In genomic region chr17:76493505-76494167, GRCh38 we compare ENCODE assay signal across 7 cellular contexts. TPM values are rescaled to one million over a fixed set of nuclear protein-coding genes. Genes with fewer than 3 reads are reported as not detected.
A peak's percentile ranks its signal among the peaks of the same experiment; 100 is the strongest.
DNase-seq lines count a peak whose midpoint lies in the region; ATAC-seq and TF ChIP-seq lines count a peak whose summit lies in the region.

No MANE protein-coding gene starts in this region.

- H3K4me2 ChIP-seq in PC-3 (ENCODE audit: low read length): peak overlapping the region; percentile 8; the same call in 1 of the 2 replicates

- H3K79me2 ChIP-seq in PC-3 (ENCODE audit: low read length): peaks cover 26% of the 10 kb centered on the region

- H3K9ac ChIP-seq in PC-3 (ENCODE audit: low read length): no peak overlapping the region

- no peaks in the 10 kb centered on the region for H3K36me3 ChIP-seq in PC-3 (ENCODE audit: low read depth, low read length)

- TF ChIP-seq CTCF in PC-3 (conservative IDR thresholded peaks at IDR 0.05; ENCODE audit: low read depth, low read length) (no peak), endothelial cell (IDR thresholded peaks at IDR 0.05; ENCODE audit: unreplicated experiment) (no peak)

- DNase-seq in PC-3: no peak
- no peak for DNase-seq in endothelial cell (ENCODE audit: low spot score)
- no peak for DNase-seq in NCI-H146 treated with DMSO at 0.1 percent for 48 hours (lab: John Stamatoyannopoulos, UW; ENCODE audit: unreplicated experiment)
- DNase-seq in NCI-H82 treated with DMSO at 0.1 percent for 48 hours (lab: John Stamatoyannopoulos, UW; ENCODE audit: unreplicated experiment): no peak
- no peak for DNase-seq in MV-4-11 (lab: John Stamatoyannopoulos, UW)

- no peaks in the 10 kb centered on the region for H3K9me2 ChIP-seq in PC-3 (replicated peaks; ENCODE audit: low read length)

- no peaks in the 10 kb centered on the region for H3K9me3 ChIP-seq in PC-3 (ENCODE audit: low read length)

- no peaks in the 10 kb centered on the region for H3K27me3 ChIP-seq in PC-3 (ENCODE audit: low read length)

- H3K27ac Mint-ChIP-seq in endothelial cell (ENCODE audit: unreplicated experiment): no peak overlapping the region
- H3K27ac Mint-ChIP-seq in stimulated activated memory B cell treated with anti-CD40 and anti-IgM and Interleukin-4, amounts not matched to agents 10 μg/mL and 1 μg/mL and 100 μg/mL, for 72 hours: peak overlapping the region; percentile 96

- no peak overlapping the region for H2AFZ ChIP-seq in PC-3 (ENCODE audit: low read length)

- H3F3A ChIP-seq in PC-3 (ENCODE audit: low read length, unreplicated experiment): no peaks in the 10 kb centered on the region

- H3K4me1 ChIP-seq in PC-3 (ENCODE audit: insufficient read depth, low read length): peaks cover 24% of the 10 kb centered on the region

- H3K27me3 Mint-ChIP-seq in endothelial cell (ENCODE audit: unreplicated experiment): peaks cover 12% of the 10 kb centered on the region
- H3K27me3 Mint-ChIP-seq in stimulated activated memory B cell treated with anti-CD40 and anti-IgM and Interleukin-4, amounts not matched to agents 10 μg/mL and 1 μg/mL and 100 μg/mL, for 72 hours: no peaks in the 10 kb centered on the region

- POLR2A ChIA-PET in PC-3 (lab: Charles Lee; ENCODE audit: unreplicated experiment): no interaction called here

- intact Hi-C loops in PC-3 (cut with micrococcal nuclease): no loop called here

- no peak overlapping the region for H3K4me3 ChIP-seq in PC-3 (ENCODE audit: low read length)

- ATAC-seq in GM21423 (IDR thresholded peaks at IDR 0.05; ENCODE audit: unreplicated experiment) (peak; percentile 3), PC-3 (no peak)
- ATAC-seq in stimulated activated memory B cell treated with anti-CD40 and anti-IgM and Interleukin-4, amounts not matched to agents 10 μg/mL and 1 μg/mL and 100 μg/mL, for 72 hours: peak; percentile 1

- peak overlapping the region; percentile 32; the same call in 1 of the 2 replicates for H3K27ac ChIP-seq in PC-3 (ENCODE audit: low read length)

- H3K9me3 Mint-ChIP-seq in endothelial cell (ENCODE audit: unreplicated experiment): no peaks in the 10 kb centered on the region
- H3K9me3 Mint-ChIP-seq in stimulated activated memory B cell treated with anti-CD40 and anti-IgM and Interleukin-4, amounts not matched to agents 10 μg/mL and 1 μg/mL and 100 μg/mL, for 72 hours: no peaks in the 10 kb centered on the region

- peak overlapping the region; percentile 29 for H3K4me3 Mint-ChIP-seq in endothelial cell (ENCODE audit: unreplicated experiment)
- peak overlapping the region; percentile 76 for H3K4me3 Mint-ChIP-seq in stimulated activated memory B cell treated with anti-CD40 and anti-IgM and Interleukin-4, amounts not matched to agents 10 μg/mL and 1 μg/mL and 100 μg/mL, for 72 hours

- BruUV-seq in PC-3 (replicated peaks; lab: Mats Ljungman, UMichigan): no TSS peak

- CTCF ChIA-PET in PC-3 (lab: Charles Lee): no interaction called here

- H3K4me1 Mint-ChIP-seq in endothelial cell (ENCODE audit: unreplicated experiment): peaks cover 35% of the 10 kb centered on the region
- peaks cover 98% of the 10 kb centered on the region for H3K4me1 Mint-ChIP-seq in stimulated activated memory B cell treated with anti-CD40 and anti-IgM and Interleukin-4, amounts not matched to agents 10 μg/mL and 1 μg/mL and 100 μg/mL, for 72 hours

- no peaks in the 10 kb centered on the region for H3K36me3 Mint-ChIP-seq in endothelial cell (ENCODE audit: low read depth, unreplicated experiment)
- H3K36me3 Mint-ChIP-seq in stimulated activated memory B cell treated with anti-CD40 and anti-IgM and Interleukin-4, amounts not matched to agents 10 μg/mL and 1 μg/mL and 100 μg/mL, for 72 hours: peaks cover under 1% of the 10 kb centered on the region

- H4K20me1 ChIP-seq in PC-3 (ENCODE audit: low read length): peaks cover 7% of the 10 kb centered on the region; the same call in 1 of the 2 replicates

RNA-seq across cellular contexts. Expression of gene RHBDF2, which starts 7.6 kb away (rescaled TPM):
- total RNA-seq in PC-3 (2014; rRNA removed) (52.3 and 74.8 TPM in 2 replicates), endothelial cell (ENCODE audit: unreplicated experiment) (39.3 TPM)

RNA-seq across cellular contexts. Expression of gene AANAT, which starts 26.2 kb away (rescaled TPM):
- total RNA-seq in PC-3 (2014; rRNA removed) (not detected in 2 replicates), endothelial cell (ENCODE audit: unreplicated experiment) (not detected)

RNA-seq across cellular contexts. Expression of gene UBE2O, which starts 40.7 kb away (rescaled TPM):
- total RNA-seq in PC-3 (2014; rRNA removed) (64.7 and 77.3 TPM in 2 replicates), endothelial cell (ENCODE audit: unreplicated experiment) (49.0 TPM)

RNA-seq across cellular contexts. Expression of gene CYGB, which starts 43.9 kb away (rescaled TPM):
- total RNA-seq in PC-3 (2014; rRNA removed) (0.40 and 0.62 TPM in 2 replicates), endothelial cell (ENCODE audit: unreplicated experiment) (0.51 TPM)

RNA-seq across cellular contexts. Expression of gene PRCD, which starts 46.2 kb away (rescaled TPM):
- total RNA-seq in PC-3 (2014; rRNA removed): 0.86 and 2.5 TPM in 2 replicates
- total RNA-seq in endothelial cell (ENCODE audit: unreplicated experiment): 0.54 TPM
